Comparison of ENCODE assay signal across 8 cellular contexts in genomic region chr1:155940993-155941844, GRCh38. TPM values are rescaled to one million over a fixed set of nuclear protein-coding genes. Genes with fewer than 3 reads are reported as not detected.
DNase-seq lines count a peak whose midpoint lies in the region; ATAC-seq, FAIRE-seq and TF ChIP-seq lines count a peak whose summit lies in the region.

TSS of gene RXFP4 (plus strand) at chr1:155941638. CDS start at chr1:155941710, 72 bp downstream.

- no peaks in the 10 kb centered on the region for H3K9me3 ChIP-seq in Panc1 (ENCODE audit: control insufficient read depth, insufficient read depth, low read depth, low read length)

- no TSS peak for BruUV-seq in Panc1 (replicated peaks; lab: Mats Ljungman, UMichigan)

- intact Hi-C loops in Panc1 (cut with micrococcal nuclease; ENCODE audit: unreplicated experiment), result loop anchor here (5.0 kb wide), 1 partner anchor 116 kb away; no protein-coding TSS in a partner anchor

- H3K36me3 ChIP-seq in Panc1 (ENCODE audit: control insufficient read depth, insufficient read depth, low read length), result no peaks in the 10 kb centered on the region

- in situ Hi-C loops in Panc1 (cut with HindIII; ENCODE audit: low pct_unique_long_range_greater_than_20kb, low sequenced_read_pairs), result no loop called here

- peaks cover 27 to 31% of the 10 kb centered on the region in 2 donors for H3K4me1 Mint-ChIP-seq in effector memory CD8-positive, alpha-beta T cell (ENCODE audit: low read depth in 2 of 2)
- H3K4me1 Mint-ChIP-seq in progenitor cell of endocrine pancreas (ENCODE audit: low read depth), result peaks cover 20% of the 10 kb centered on the region

- no peak within 1 kb of the TSS for H3K4me3 Mint-ChIP-seq in effector memory CD8-positive, alpha-beta T cell
- no peak within 1 kb of the TSS for H3K4me3 Mint-ChIP-seq in progenitor cell of endocrine pancreas (ENCODE audit: low read depth)

- peaks cover 9% of the 10 kb centered on the region for H3K36me3 Mint-ChIP-seq in effector memory CD8-positive, alpha-beta T cell (ENCODE audit: insufficient read depth)
- H3K36me3 Mint-ChIP-seq in progenitor cell of endocrine pancreas (ENCODE audit: insufficient read depth), result peaks cover under 1% of the 10 kb centered on the region

- H3K4me1 ChIP-seq in Panc1 (ENCODE audit: control insufficient read depth, insufficient read depth, low read length), result peaks cover 65% of the 10 kb centered on the region

- no peaks in the 10 kb centered on the region for H3K27me3 Mint-ChIP-seq in effector memory CD8-positive, alpha-beta T cell
- H3K27me3 Mint-ChIP-seq in progenitor cell of endocrine pancreas, result no peaks in the 10 kb centered on the region

- no peak for FAIRE-seq in HTR-8/SVneo (lab: Jason Lieb, UNC)

- DNase-seq in NCI-H2227 (lab: John Stamatoyannopoulos, UW; ENCODE audit: unreplicated experiment), result peak; percentile 23
- no peak for DNase-seq in NCI-H2227 treated with DMSO at 0.1 percent for 48 hours (lab: John Stamatoyannopoulos, UW)
- DNase-seq in Panc1 (ENCODE audit: low read depth, low spot score), result peak; percentile 65
- DNase-seq in effector memory CD8-positive, alpha-beta T cell, result no peak
- no peak for DNase-seq in progenitor cell of endocrine pancreas (ENCODE audit: low spot score, unreplicated experiment)
- DNase-seq in HTR-8/SVneo (ENCODE audit: insufficient read length, low spot score), result no peak
- DNase-seq in putamen (ENCODE audit: low spot score), result no peak
- DNase-seq in NCI-H1417 treated with DMSO at 0.1 percent for 48 hours (lab: John Stamatoyannopoulos, UW), result no peak

- H3K4me3 ChIP-seq in Panc1 (ENCODE audit: low read depth in 2 of 2, low read length in 2 of 2), result peak within 1 kb of the TSS; percentile 43 to 51

- CTCF ChIA-PET in Panc1 (lab: Charles Lee), result interaction anchor here (2.3 kb wide), 1 partner anchor 48 kb away, joined by 11 read pairs; no protein-coding TSS in a partner anchor

- peak; percentile 76 for ATAC-seq in Panc1
- ATAC-seq in effector memory CD8-positive, alpha-beta T cell (replicated peaks), result no peak

- no peaks in the 10 kb centered on the region for H3K9me3 Mint-ChIP-seq in effector memory CD8-positive, alpha-beta T cell
- no peaks in the 10 kb centered on the region for H3K9me3 Mint-ChIP-seq in progenitor cell of endocrine pancreas (ENCODE audit: low read depth)

- peak within 1 kb of the TSS; percentile 99 for H3K27ac ChIP-seq in Panc1 (ENCODE audit: low read length)

- TF ChIP-seq CTCF in Panc1 (IDR thresholded peaks at IDR 0.05) (no peak), progenitor cell of endocrine pancreas (IDR thresholded peaks at IDR 0.05; ENCODE audit: unreplicated experiment) (no peak)

- POLR2A ChIA-PET in Panc1 (lab: Charles Lee), result interaction anchor here (0.6 kb wide), 1 partner anchor 12 kb away, joined by 5 read pairs; no protein-coding TSS in a partner anchor

- H3K27ac Mint-ChIP-seq in effector memory CD8-positive, alpha-beta T cell, result peak within 1 kb of the TSS; percentile 61 to 85
- H3K27ac Mint-ChIP-seq in progenitor cell of endocrine pancreas, result peak within 1 kb of the TSS; percentile 74

- no peaks in the 10 kb centered on the region for H3K27me3 ChIP-seq in Panc1 (ENCODE audit: control insufficient read depth, insufficient read depth, low read length)

RNA-seq across cellular contexts. Expression of gene RXFP4, which starts in this region (rescaled TPM):
- total RNA-seq in Panc1 (2021; ENCODE audit: unreplicated experiment), result 8.0 TPM
- polyA plus RNA-seq in Panc1 (2012; ENCODE audit: insufficient read length), result 12.6 TPM
- total RNA-seq in progenitor cell of endocrine pancreas, result not detected in 2 replicates

Comparison
In these comparisons a context has a peak if more than half of its experiments do, and no peak if none do; other contexts are left out.
1. DNase-seq: peak in NCI-H2227 (single experiment) and Panc1 (single experiment); none in NCI-H2227 treated with DMSO at 0.1 percent for 48 hours (single experiment), effector memory CD8-positive, alpha-beta T cell (0 of 3), progenitor cell of endocrine pancreas (single experiment), HTR-8/SVneo (single experiment), putamen (single experiment) and NCI-H1417 treated with DMSO at 0.1 percent for 48 hours (single experiment).